ENCODE assay signal across 13 cellular contexts in the genomic region with DNA sequence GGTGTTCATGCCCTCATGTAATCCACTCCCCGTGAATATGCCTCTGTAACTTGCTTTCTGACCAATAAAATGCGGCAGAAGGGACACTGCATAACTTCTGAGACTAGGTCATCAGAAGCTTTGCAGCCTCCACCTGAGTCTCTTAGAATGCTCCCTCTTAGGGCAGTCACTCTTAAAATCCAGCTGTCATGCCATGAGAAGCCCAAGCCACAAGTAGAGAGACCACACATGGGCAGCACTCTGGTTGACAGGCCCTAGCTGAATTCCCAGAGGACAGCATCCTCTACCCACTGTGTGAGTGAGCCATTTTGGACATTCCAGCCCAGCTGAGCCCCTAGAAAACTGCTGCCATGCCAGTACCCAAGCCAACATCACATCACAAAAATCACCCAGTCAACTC. TPM values are rescaled to one million over a fixed set of nuclear protein-coding genes. Genes with fewer than 3 reads are reported as not detected.
A peak's percentile ranks its signal among the peaks of the same experiment; 100 is the strongest.
DNase-seq lines count a peak whose midpoint lies in the region; ATAC-seq and TF ChIP-seq lines count a peak whose summit lies in the region.
"Had no signal": no experiment of that assay in that cellular context is flagged by ENCODE, and none has a peak within 500 bp of the region (broad histone marks: within the 10 kb centered on the region; RNA-seq: fewer than 3 reads in every experiment).

No MANE protein-coding gene starts in this region.

- H3K36me3 ChIP-seq in SJCRH30 (peaks cover 4% of the 10 kb centered on the region), BE2C (no peaks in the 10 kb centered on the region)

- DNase-seq in NCI-H82 (lab: John Stamatoyannopoulos, UW) = peak; percentile 24
- no peak for DNase-seq in NCI-H82 treated with DMSO at 0.1 percent for 48 hours (lab: John Stamatoyannopoulos, UW; ENCODE audit: unreplicated experiment)
- peak; percentile 42 to 51 for DNase-seq in SJCRH30
- no peak for DNase-seq in nephron progenitor cell
- DNase-seq in UCSD-AML1 (lab: John Stamatoyannopoulos, UW; ENCODE audit: unreplicated experiment) = no peak
- DNase-seq in BE2C = no peak
- DNase-seq: C1 segment of cervical spinal cord; CD4-positive, alpha-beta T cell; DMS79; HCEC 1CT had no signal

- H3K27me3 Mint-ChIP-seq in nephron progenitor cell (ENCODE audit: low read depth, poor library complexity) = no peaks in the 10 kb centered on the region
- H3K27me3 Mint-ChIP-seq: CD4-positive, alpha-beta T cell had no signal

- H3K27me3 ChIP-seq in SJCRH30 = no peaks in the 10 kb centered on the region
- H3K27me3 ChIP-seq in BE2C = no peaks in the 10 kb centered on the region

- H3K27ac ChIP-seq in SJCRH30 = no peak overlapping the region
- H3K27ac ChIP-seq: 22Rv1 had no signal

- H3K9me3 ChIP-seq in SJCRH30 (replicated peaks) (no peaks in the 10 kb centered on the region), BE2C (no peaks in the 10 kb centered on the region)

- TF ChIP-seq CTCF in nephron progenitor cell (IDR thresholded peaks at IDR 0.05) (no peak), BE2C (IDR thresholded peaks at IDR 0.05; ENCODE audit: low read depth, low read length) (no peak)

- peak overlapping the region; percentile 38 for H3K27ac Mint-ChIP-seq in nephron progenitor cell
- H3K27ac Mint-ChIP-seq: CD4-positive, alpha-beta T cell had no signal

- no peak overlapping the region for H3K4me3 Mint-ChIP-seq in nephron progenitor cell
- H3K4me3 Mint-ChIP-seq: CD4-positive, alpha-beta T cell had no signal

- H3K4me1 ChIP-seq in SJCRH30 (no peaks in the 10 kb centered on the region; the same call in 1 of the 2 replicates), BE2C (no peaks in the 10 kb centered on the region)

- no peak overlapping the region for H3K4me3 ChIP-seq in SJCRH30
- no peak overlapping the region for H3K4me3 ChIP-seq in BE2C (ENCODE audit: low read depth, low read length)

- no peaks in the 10 kb centered on the region for H3K4me1 Mint-ChIP-seq in nephron progenitor cell

- H3K36me3 Mint-ChIP-seq in nephron progenitor cell (ENCODE audit: low read depth) = peaks cover 5% of the 10 kb centered on the region

- no peaks in the 10 kb centered on the region for H3K9me3 Mint-ChIP-seq in nephron progenitor cell
- H3K9me3 Mint-ChIP-seq: CD4-positive, alpha-beta T cell had no signal

- ATAC-seq in GM21619 (IDR thresholded peaks at IDR 0.05; ENCODE audit: unreplicated experiment) = no peak
- ATAC-seq: HepG2 had no signal

RNA-seq across cellular contexts. Expression of gene SCAPER, which starts 41.4 kb away (rescaled TPM):
- 15.1 and 16.1 TPM in 2 replicates for total RNA-seq in SJCRH30 (2014; rRNA removed; shearing (Covaris generic))
- 5.4 TPM for polyA plus RNA-seq in BE2C (2012; ENCODE audit: insufficient read depth, insufficient read length, low read depth)

Comparison
In these comparisons a context has a peak if more than half of its experiments do, and no peak if none do; other contexts are left out.
1. DNase-seq: peak in NCI-H82 (single experiment) and SJCRH30 (2 of 2); none in NCI-H82 treated with DMSO at 0.1 percent for 48 hours (single experiment), nephron progenitor cell (single experiment), UCSD-AML1 (single experiment) and BE2C (single experiment).